In the genomic region with DNA sequence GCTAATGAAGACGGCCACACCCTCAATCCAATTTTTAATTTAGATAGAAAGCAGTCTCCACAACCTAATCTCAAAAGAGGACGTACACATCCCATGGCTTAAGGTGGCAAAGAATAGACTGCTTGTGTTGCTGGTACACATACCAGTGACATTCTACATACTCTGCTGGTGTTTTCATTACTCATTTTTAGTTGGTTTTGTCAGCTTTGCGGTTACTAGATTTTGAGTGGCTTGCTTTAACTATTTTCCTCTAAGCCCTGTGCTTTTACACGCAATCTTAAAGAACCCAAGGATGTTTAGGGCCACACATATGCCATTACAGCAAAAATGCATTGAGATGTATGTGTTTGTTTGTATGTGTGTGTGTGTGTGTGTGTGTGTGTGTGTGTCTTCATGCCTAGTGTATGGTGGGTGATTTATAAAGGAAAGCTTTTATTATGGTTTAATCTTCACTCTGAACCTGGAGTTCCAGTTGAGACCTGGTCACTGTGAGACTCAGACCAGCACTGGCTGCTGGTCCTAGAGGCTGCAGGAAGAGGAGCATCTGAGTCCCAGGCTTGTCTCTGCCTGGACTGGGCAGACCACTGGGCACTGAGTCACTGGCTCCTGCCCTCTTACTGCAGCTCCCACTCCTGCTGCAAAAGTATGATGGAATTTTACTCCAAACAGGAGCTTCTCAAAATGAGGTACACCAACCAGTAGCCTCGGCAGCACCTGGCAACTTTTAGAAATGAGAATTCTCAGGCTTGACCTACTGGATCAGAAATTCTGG, we compare ENCODE assay signal across 15 cellular contexts.
"Had no signal": no experiment of that assay in that cellular context is flagged by ENCODE, and none has a peak within 500 bp of the region (broad histone marks: within the 10 kb centered on the region; RNA-seq: fewer than 3 reads in every experiment).

No MANE protein-coding gene starts in this region.

- ATAC-seq: body of pancreas had no signal

- H3K4me1 ChIP-seq: body of pancreas, colonic mucosa, right atrium auricular region, transverse colon had no signal

- H3K36me3 ChIP-seq: colonic mucosa, right atrium auricular region, suprapubic skin, transverse colon, vagina, WERI-Rb-1 had no signal

- H3K27ac ChIP-seq: body of pancreas, colonic mucosa, right atrium auricular region, suprapubic skin, transverse colon, vagina, WERI-Rb-1 had no signal

- H3K4me3 ChIP-seq: body of pancreas, colonic mucosa, lung, right atrium auricular region, suprapubic skin, transverse colon, vagina had no signal

- DNase-seq: activated CD4-positive, alpha-beta T cell treated with anti-CD3 and anti-CD28 coated beads for 1 hour; activated CD4-positive, alpha-beta T cell treated with anti-CD3 and anti-CD28 coated beads, Interleukin-2, amount 50 U/mL, for 4 hours; activated gamma-delta T cell; body of pancreas; colonic mucosa; erythroblast; hypothalamus; midbrain; occipital lobe; transverse colon had no signal

- H3K9me3 ChIP-seq: colonic mucosa, suprapubic skin, transverse colon, vagina had no signal

- H3K27me3 ChIP-seq: body of pancreas, colonic mucosa, right atrium auricular region, suprapubic skin, transverse colon, vagina had no signal
